Comparison of ENCODE assay signal across 21 cellular contexts in the genomic region with DNA sequence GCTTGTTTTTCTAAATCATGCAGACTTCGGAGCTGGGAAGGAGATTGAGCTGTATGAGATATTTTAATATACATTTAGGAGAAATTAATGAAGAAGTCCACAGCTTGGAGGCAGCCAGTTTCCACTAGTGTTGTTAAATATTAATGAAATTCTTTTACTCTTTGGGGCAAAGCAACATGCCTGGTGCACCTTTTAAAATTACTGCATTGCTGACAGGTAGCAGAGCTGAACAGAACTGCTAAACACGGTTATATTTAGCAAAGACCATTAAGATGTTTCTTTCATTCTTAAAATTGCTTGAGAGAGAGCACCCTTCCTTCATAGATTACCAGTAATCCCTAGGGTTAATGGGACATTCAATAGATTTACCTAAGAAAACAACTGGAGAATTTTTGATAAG.
"Had no signal": no experiment of that assay in that cellular context is flagged by ENCODE, and none has a peak within 500 bp of the region (broad histone marks: within the 10 kb centered on the region; RNA-seq: fewer than 3 reads in every experiment).

No MANE protein-coding gene starts in this region.

- H3K27ac ChIP-seq: RWPE1 had no signal

- DNase-seq: IMR-90, Karpas-422, KG1, MM.1S, NCI-H1092 treated with DMSO at 0.1 percent for 48 hours, NCI-H1436, NCI-H187, NCI-H2029, NCI-H2081 treated with DMSO at 0.1 percent for 48 hours, NCI-H2171, NCI-H226, NCI-H446, NCI-H510A, NCI-H524 treated with DMSO at 0.1 percent for 48 hours, NCI-H69, NCI-H774, PC-3, SHP77, SK-N-SH had no signal

- FAIRE-seq: HepG2 had no signal
